2 cellular contexts compared by ENCODE assay signal in genomic region chr17:20173091-20173490, GRCh38.
TF ChIP-seq lines count a peak whose summit lies in the region.

No MANE protein-coding gene starts in this region.

TF ChIP-seq in HCT116, 20 proteins besides CTCF, POLR2A, EP300 and RAD21 (continued from another document):
- no peak for TF ChIP-seq ZBTB33 (IDR thresholded peaks at IDR 0.05; ENCODE audit: extremely low read depth, insufficient replicate concordance, low read length)
- no peak for TF ChIP-seq CBX3 (IDR thresholded peaks at IDR 0.05; ENCODE audit: low read depth)
- no peak for TF ChIP-seq FOSL1 (IDR thresholded peaks at IDR 0.05; ENCODE audit: low read depth)
- TF ChIP-seq JUND (IDR thresholded peaks at IDR 0.05) = no peak
- no peak for TF ChIP-seq SP1 (IDR thresholded peaks at IDR 0.05; ENCODE audit: low read depth)
- no peak for TF ChIP-seq MAX (IDR thresholded peaks at IDR 0.05)
- no peak for TF ChIP-seq ATF3 (IDR thresholded peaks at IDR 0.05)

TF ChIP-seq in SK-N-SH, 30 proteins besides CTCF, POLR2A, EP300 and RAD21 (continued from another document):
- TF ChIP-seq REST (IDR thresholded peaks at IDR 0.05; ENCODE audit: low read depth, low read length) = no peak
- TF ChIP-seq ZBTB33 (IDR thresholded peaks at IDR 0.05; ENCODE audit: borderline replicate concordance, low read depth) = no peak
- TF ChIP-seq SIN3A (IDR thresholded peaks at IDR 0.05; ENCODE audit: borderline replicate concordance, low read depth, low read length) = no peak
- TF ChIP-seq FOSL2 (IDR thresholded peaks at IDR 0.05; ENCODE audit: borderline replicate concordance, low read depth) = no peak
- no peak for TF ChIP-seq TEAD4 (IDR thresholded peaks at IDR 0.05; ENCODE audit: borderline replicate concordance, insufficient read depth)
- TF ChIP-seq MEF2A (IDR thresholded peaks at IDR 0.05; ENCODE audit: borderline replicate concordance, low read depth) = no peak
- TF ChIP-seq FOXJ3 (CRISPR knock-in tag; IDR thresholded peaks at IDR 0.05) = no peak
- no peak for TF ChIP-seq EZH2phosphoT487 (IDR thresholded peaks at IDR 0.05; ENCODE audit: borderline replicate concordance, low read depth)
- TF ChIP-seq IRF3 (IDR thresholded peaks at IDR 0.05; ENCODE audit: low read depth, low read length) = no peak
- peak; percentile 89 for TF ChIP-seq TCF12 (IDR thresholded peaks at IDR 0.05)
- no peak for TF ChIP-seq FOXM1 (IDR thresholded peaks at IDR 0.05; ENCODE audit: low read depth)
- TF ChIP-seq USF1 (IDR thresholded peaks at IDR 0.05; ENCODE audit: borderline replicate concordance, low read depth) = no peak
- TF ChIP-seq JUND (IDR thresholded peaks at IDR 0.05) = 0 out of 2 replicates have a peak, but pooled peaks have one; percentile 19
- no peak for TF ChIP-seq GATA2 (CRISPR knock-in tag; IDR thresholded peaks at IDR 0.05)
- TF ChIP-seq RCOR1 (IDR thresholded peaks at IDR 0.05; ENCODE audit: low read length) = no peak
- TF ChIP-seq NRF1 (IDR thresholded peaks at IDR 0.05; ENCODE audit: low read depth, low read length) = no peak
- TF ChIP-seq POLR2AphosphoS5 (IDR thresholded peaks at IDR 0.05; ENCODE audit: low read depth, low read length) = peak; percentile 40; the same call in 1 of the 2 replicates
- TF ChIP-seq PBX3 (IDR thresholded peaks at IDR 0.05) = peak; percentile 65
- TF ChIP-seq YY1 (IDR thresholded peaks at IDR 0.05; ENCODE audit: low read depth) = no peak
- TF ChIP-seq USF2 (IDR thresholded peaks at IDR 0.05; ENCODE audit: borderline replicate concordance, low read depth, low read length) = no peak
- no peak for TF ChIP-seq RFX5 (IDR thresholded peaks at IDR 0.05; ENCODE audit: low read length)
- TF ChIP-seq TAF1 (IDR thresholded peaks at IDR 0.05; ENCODE audit: borderline replicate concordance, low read depth, low read length) = no peak
- TF ChIP-seq MAX (IDR thresholded peaks at IDR 0.05; ENCODE audit: low read depth) = no peak
- TF ChIP-seq SMC3 (IDR thresholded peaks at IDR 0.05; ENCODE audit: low read depth, low read length) = no peak
- TF ChIP-seq RXRA (IDR thresholded peaks at IDR 0.05; ENCODE audit: borderline replicate concordance, low read depth) = peak; percentile 46; the same call in 1 of the 2 replicates
- TF ChIP-seq NFIC (IDR thresholded peaks at IDR 0.05; ENCODE audit: borderline replicate concordance) = no peak
- no peak for TF ChIP-seq CHD2 (IDR thresholded peaks at IDR 0.05; ENCODE audit: low read length, partially characterized antibody)
- no peak for TF ChIP-seq MXI1 (IDR thresholded peaks at IDR 0.05; ENCODE audit: low read depth, low read length)
- no peak for TF ChIP-seq ELF1 (IDR thresholded peaks at IDR 0.05)
TF ChIP-seq in SK-N-SH: peak in this region for 5.
